ENCODE assay signal across 10 cellular contexts in the genomic region with DNA sequence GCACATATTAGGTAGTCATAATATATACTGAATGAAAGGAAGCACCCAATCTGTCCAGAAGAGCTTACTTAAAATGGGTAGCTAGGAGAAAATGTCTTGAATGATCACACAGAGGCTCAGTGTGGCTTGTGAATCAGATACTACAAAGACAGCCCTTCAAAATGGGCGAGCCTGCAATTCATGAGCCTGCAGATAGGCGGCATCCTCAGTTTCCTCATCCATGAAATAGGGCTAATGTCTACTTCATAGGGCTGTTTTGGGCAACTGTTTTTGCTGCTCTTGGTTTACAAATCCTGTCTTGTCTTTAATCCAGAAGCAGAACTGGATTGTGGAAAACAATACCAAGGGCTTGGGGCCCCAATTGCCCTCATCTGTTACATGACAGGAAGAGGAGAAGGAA.
DNase-seq lines count a peak whose midpoint lies in the region; ATAC-seq and TF ChIP-seq lines count a peak whose summit lies in the region.
"Had no signal": no experiment of that assay in that cellular context is flagged by ENCODE, and none has a peak within 500 bp of the region (broad histone marks: within the 10 kb centered on the region; RNA-seq: fewer than 3 reads in every experiment).

No MANE protein-coding gene starts in this region.

- TF ChIP-seq CTCF in cardiac muscle cell (IDR thresholded peaks at IDR 0.05; ENCODE audit: low read depth, low read length) (peak; percentile 39), epithelial cell of esophagus (IDR thresholded peaks at IDR 0.05; ENCODE audit: insufficient read depth, low read depth, low read length, missing control alignments) (no peak), retinal pigment epithelial cell (conservative IDR thresholded peaks at IDR 0.05; ENCODE audit: low read depth, low read length) (peak; percentile 62)

- DNase-seq in cardiac muscle cell (ENCODE audit: low read depth in 1 of 2, low spot score in 1 of 2) (no peak), Right ventricle myocardium superior (no peak), MG63 (peak; percentile 5), epithelial cell of esophagus (ENCODE audit: low read depth) (peak; percentile 14), retinal pigment epithelial cell (ENCODE audit: low read depth) (no peak)
- DNase-seq: activated naive CD4-positive, alpha-beta T cell treated with anti-CD3 and anti-CD28 coated beads, Interleukin-2, amount 10 ng/mL, durations not matched to agents 7 days and 5 days; NCI-H1930 had no signal

- H3K27me3 ChIP-seq in cardiac muscle cell (no peaks in the 10 kb centered on the region), MG63 (no peaks in the 10 kb centered on the region)

- H3K36me3 ChIP-seq in cardiac muscle cell (no peaks in the 10 kb centered on the region), MG63 (no peaks in the 10 kb centered on the region)

- ATAC-seq in Right ventricle myocardium superior (ENCODE audit: poor library complexity) (no peak), HG02623 (IDR thresholded peaks at IDR 0.05; ENCODE audit: unreplicated experiment) (no peak), HG02885 (IDR thresholded peaks at IDR 0.05; ENCODE audit: poor library complexity, unreplicated experiment) (no peak), HG03097 (IDR thresholded peaks at IDR 0.05; ENCODE audit: low FRiP score, unreplicated experiment) (no peak)

- no peaks in the 10 kb centered on the region for H3K4me1 ChIP-seq in cardiac muscle cell (ENCODE audit: low read depth)

- H3K9me3 ChIP-seq in cardiac muscle cell (ENCODE audit: low read depth): no peaks in the 10 kb centered on the region
- H3K9me3 ChIP-seq in MG63: no peaks in the 10 kb centered on the region

- H3K4me3 ChIP-seq in cardiac muscle cell (no peak overlapping the region), MG63 (no peak overlapping the region), epithelial cell of esophagus (ENCODE audit: low read length) (no peak overlapping the region), retinal pigment epithelial cell (ENCODE audit: low read length) (no peak overlapping the region)

- intact Hi-C loops in Right ventricle myocardium superior (cut with DNase I): no loop called here

- H3K27ac ChIP-seq in cardiac muscle cell: no peak overlapping the region

Comparison
In these comparisons a context has a peak if more than half of its experiments do, and no peak if none do; other contexts are left out.
1. DNase-seq: peak in MG63 (single experiment) and epithelial cell of esophagus (single experiment); none in cardiac muscle cell (0 of 2), Right ventricle myocardium superior (single experiment) and retinal pigment epithelial cell (single experiment).